ENCODE assay signal across 25 cellular contexts in the genomic region with DNA sequence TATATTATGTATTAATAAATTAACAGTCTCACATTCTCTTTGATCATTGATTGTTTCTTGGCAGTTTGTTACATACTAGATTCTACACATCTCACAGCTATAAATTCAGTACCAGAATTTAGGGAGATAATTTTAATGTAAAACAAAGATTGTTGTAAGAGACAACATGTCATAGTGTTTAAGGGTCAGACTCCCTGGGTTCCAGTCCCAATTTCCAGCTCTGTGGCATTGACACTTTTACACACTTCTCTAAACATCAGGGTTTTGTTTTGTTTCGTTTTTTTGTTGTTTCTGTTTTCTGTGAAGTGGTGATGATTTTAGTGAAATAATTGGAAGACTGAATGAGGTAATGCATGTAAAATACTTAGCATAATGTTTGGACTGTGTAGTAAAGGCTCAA. TPM values are rescaled to one million over a fixed set of nuclear protein-coding genes. Genes with fewer than 3 reads are reported as not detected.
"Had no signal": no experiment of that assay in that cellular context is flagged by ENCODE, and none has a peak within 500 bp of the region (broad histone marks: within the 10 kb centered on the region; RNA-seq: fewer than 3 reads in every experiment).

No MANE protein-coding gene starts in this region.

- H3K36me3 Mint-ChIP-seq: IgD-negative memory B cell had no signal

- H3K27me3 ChIP-seq: SJSA1 had no signal

- H3K4me1 Mint-ChIP-seq: IgD-negative memory B cell had no signal

- H3K4me3 ChIP-seq: SJSA1 had no signal

- H3K36me3 ChIP-seq: SJSA1 had no signal

- H3K27ac ChIP-seq: HL-60, SJSA1, SK-N-MC had no signal

- H3K4me3 Mint-ChIP-seq: IgD-negative memory B cell had no signal

- H3K27me3 Mint-ChIP-seq: IgD-negative memory B cell had no signal

- H3K4me1 ChIP-seq: SJSA1 had no signal

- H3K27ac Mint-ChIP-seq: IgD-negative memory B cell had no signal

- DNase-seq: KBM-7; MV-4-11; NCI-H1048; NCI-H1105; NCI-H1417; NCI-H1436 treated with DMSO at 0.1 percent for 48 hours; NCI-H1694; NCI-H187 treated with DMSO at 0.1 percent for 48 hours; NCI-H2029 treated with DMSO at 0.1 percent for 48 hours; NCI-H2227 treated with DMSO at 0.1 percent for 48 hours; NCI-H446; NCI-H510A; NCI-H524 treated with DMSO at 0.1 percent for 48 hours; NCI-H69; NCI-H774; NK-92 treated with Interleukin-12 subunit alpha and Interleukin-12 subunit beta, amount 100 ng/mL, for 24 hours; Right ventricle myocardium superior; RPMI8226; SIG-M5 had no signal

- H3K9me3 Mint-ChIP-seq: IgD-negative memory B cell had no signal

- H3K9me3 ChIP-seq: SJSA1 had no signal

RNA-seq across cellular contexts. Expression of a gene that starts 19.9 kb away (rescaled TPM):
- total RNA-seq: LHCN-M2, MCF 10A, SJSA1 had no signal
- polyA plus RNA-seq: IgD-negative memory B cell had no signal
